1 cellular context compared by ENCODE assay signal in the genomic region with DNA sequence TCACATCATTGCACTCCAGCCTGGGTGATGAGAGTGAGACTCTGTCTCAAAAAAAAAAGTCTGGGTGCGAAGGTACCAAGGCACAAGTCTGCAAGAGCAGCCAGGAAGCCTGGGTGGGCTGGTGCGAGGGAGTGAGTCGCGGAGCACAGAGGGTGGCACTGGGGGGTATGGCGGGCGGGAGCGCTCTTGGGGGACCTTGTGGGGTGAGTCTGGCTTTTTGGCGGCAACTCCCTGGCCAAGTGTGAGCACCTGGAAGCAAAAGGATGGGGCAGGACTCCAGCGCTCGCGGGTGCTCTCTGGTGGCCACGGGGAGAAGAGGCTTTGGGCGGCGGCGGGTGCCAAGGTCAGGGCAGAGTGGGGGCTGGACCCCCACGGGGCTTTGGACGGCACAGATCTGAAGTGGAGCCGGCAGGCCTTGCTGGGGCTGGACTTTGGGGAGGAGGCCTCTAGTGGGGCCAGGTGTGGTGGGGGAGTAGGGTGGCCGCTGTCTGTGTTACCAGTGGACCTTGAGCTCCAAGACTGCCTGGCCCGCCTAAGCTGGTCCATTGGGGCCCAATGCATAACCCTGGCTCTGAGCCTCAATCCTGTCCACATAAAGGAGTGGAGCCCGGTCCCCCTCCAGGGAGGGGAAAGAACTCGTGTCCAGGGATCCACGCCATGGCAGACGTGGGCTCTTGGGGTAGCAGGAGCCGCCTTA.
TF ChIP-seq lines count a peak whose summit lies in the region.

No MANE protein-coding gene starts in this region.

TF ChIP-seq in K562, 482 proteins besides CTCF, POLR2A, EP300 and RAD21 (continues in another document):
- TF ChIP-seq POLR2AphosphoS2 (IDR thresholded peaks at IDR 0.05; ENCODE audit: low read length) (peak; percentile 43; the same call in 1 of the 2 replicates), L3MBTL2 (IDR thresholded peaks at IDR 0.05) (peak; percentile 46), STAT5A (IDR thresholded peaks at IDR 0.05; ENCODE audit: borderline replicate concordance, low read length) (0 out of 2 replicates have a peak, but pooled peaks have one; percentile 12), EWSR1 (IDR thresholded peaks at IDR 0.05; ENCODE audit: borderline replicate concordance, low read depth, partially characterized antibody) (peak; percentile 57), POLR2H (tag; IDR thresholded peaks at IDR 0.05; ENCODE audit: low read depth) (peak; percentile 19; the same call in 1 of the 2 replicates), NR2F6 (CRISPR knock-in tag; IDR thresholded peaks at IDR 0.05) (0 out of 2 replicates have a peak, but pooled peaks have one; percentile 11), ZBTB7A (IDR thresholded peaks at IDR 0.05; ENCODE audit: borderline replicate concordance, control insufficient read depth, low read depth, low read length) (peak; percentile 93), FOXA3 (CRISPR knock-in tag; conservative IDR thresholded peaks at IDR 0.05 in 1 of 2, IDR thresholded peaks at IDR 0.05 in 1 of 2) (0 out of 4 replicates have a peak, but pooled peaks of 1 of the 2 experiments have one; percentile 22), NFIC (IDR thresholded peaks at IDR 0.05) (0 out of 2 replicates have a peak, but pooled peaks have one; percentile 27), RCOR1 (IDR thresholded peaks at IDR 0.05; ENCODE audit: borderline replicate concordance in 1 of 2, low read depth in 2 of 2, low read length in 2 of 2) (peak; percentile 42 to 67; a peak in 2 of 4 replicates), NR4A1 (CRISPR knock-in tag; IDR thresholded peaks at IDR 0.05) (0 out of 2 replicates have a peak, but pooled peaks have one; percentile 31), NR4A1 (tag; IDR thresholded peaks at IDR 0.05) (no peak), ZNF780A (CRISPR knock-in tag; IDR thresholded peaks at IDR 0.05) (0 out of 2 replicates have a peak, but pooled peaks have one; percentile 35), TBL1XR1 (IDR thresholded peaks at IDR 0.05; ENCODE audit: low read length in 2 of 2) (peak in 1 of 2 experiments; percentile 64; a peak in 2 of 4 replicates), FOXO4 (CRISPR knock-in tag; IDR thresholded peaks at IDR 0.05) (peak; percentile 64; the same call in 1 of the 2 replicates), KLF13 (tag; IDR thresholded peaks at IDR 0.05; ENCODE audit: borderline replicate concordance, low read depth) (no peak), MTA3 (IDR thresholded peaks at IDR 0.05; ENCODE audit: borderline replicate concordance) (peak; percentile 19; the same call in 1 of the 2 replicates), XRCC5 (IDR thresholded peaks at IDR 0.05; ENCODE audit: low read depth, low read length) (peak; percentile 67; the same call in 1 of the 2 replicates), NCOR1 (IDR thresholded peaks at IDR 0.05) (peak; percentile 28; the same call in 1 of the 2 replicates), ZNF398 (CRISPR knock-in tag; IDR thresholded peaks at IDR 0.05) (no peak), ZNF561 (CRISPR knock-in tag; conservative IDR thresholded peaks at IDR 0.05) (0 out of 2 replicates have a peak, but pooled peaks have one; percentile 43), POLR2B (IDR thresholded peaks at IDR 0.05; ENCODE audit: low read depth, partially characterized antibody) (peak; percentile 43), RBM14 (IDR thresholded peaks at IDR 0.05; ENCODE audit: borderline replicate concordance, insufficient read depth, low read depth, low read length) (no peak), PRMT5 (CRISPR knock-in tag; IDR thresholded peaks at IDR 0.05) (no peak), CGGBP1 (CRISPR knock-in tag; IDR thresholded peaks at IDR 0.05) (peak; percentile 55; the same call in 1 of the 2 replicates), CHCHD3 (CRISPR knock-in tag; IDR thresholded peaks at IDR 0.05) (no peak), RB1 (IDR thresholded peaks at IDR 0.05; ENCODE audit: low read depth) (peak; percentile 66), MTA2 (IDR thresholded peaks at IDR 0.05; ENCODE audit: low read depth) (no peak), CTBP1 (IDR thresholded peaks at IDR 0.05; ENCODE audit: borderline replicate concordance) (peak; percentile 35; the same call in 1 of the 2 replicates), COPS2 (conservative IDR thresholded peaks at IDR 0.05) (no peak), MBD2 (IDR thresholded peaks at IDR 0.05; ENCODE audit: borderline replicate concordance, low read depth) (0 out of 2 replicates have a peak, but pooled peaks have one; percentile 11), ESRRB (CRISPR knock-in tag; IDR thresholded peaks at IDR 0.05; ENCODE audit: borderline replicate concordance) (peak; percentile 76; the same call in 1 of the 2 replicates), LCOR (CRISPR knock-in tag; IDR thresholded peaks at IDR 0.05) (0 out of 2 replicates have a peak, but pooled peaks have one; percentile 33), ERF (CRISPR knock-in tag; IDR thresholded peaks at IDR 0.05) (peak; percentile 94; the same call in 1 of the 2 replicates), ZNF609 (CRISPR knock-in tag; IDR thresholded peaks at IDR 0.05; ENCODE audit: borderline replicate concordance) (peak; percentile 48; the same call in 1 of the 2 replicates), SIN3A (IDR thresholded peaks at IDR 0.05; ENCODE audit: borderline replicate concordance in 2 of 2, control insufficient read depth in 1 of 2, low read depth in 2 of 2, low read length in 2 of 2) (0 out of 4 replicates have a peak, but pooled peaks of 1 of the 2 experiments have one; percentile 14), ZNF830 (CRISPR knock-in tag; IDR thresholded peaks at IDR 0.05) (peak; percentile 76; the same call in 1 of the 2 replicates), MYNN (IDR thresholded peaks at IDR 0.05) (peak; percentile 71; the same call in 1 of the 2 replicates), MYNN (CRISPR knock-in tag; IDR thresholded peaks at IDR 0.05) (no peak), SUPT5H (IDR thresholded peaks at IDR 0.05) (peak; percentile 16)
- TF ChIP-seq, protein P1, sequence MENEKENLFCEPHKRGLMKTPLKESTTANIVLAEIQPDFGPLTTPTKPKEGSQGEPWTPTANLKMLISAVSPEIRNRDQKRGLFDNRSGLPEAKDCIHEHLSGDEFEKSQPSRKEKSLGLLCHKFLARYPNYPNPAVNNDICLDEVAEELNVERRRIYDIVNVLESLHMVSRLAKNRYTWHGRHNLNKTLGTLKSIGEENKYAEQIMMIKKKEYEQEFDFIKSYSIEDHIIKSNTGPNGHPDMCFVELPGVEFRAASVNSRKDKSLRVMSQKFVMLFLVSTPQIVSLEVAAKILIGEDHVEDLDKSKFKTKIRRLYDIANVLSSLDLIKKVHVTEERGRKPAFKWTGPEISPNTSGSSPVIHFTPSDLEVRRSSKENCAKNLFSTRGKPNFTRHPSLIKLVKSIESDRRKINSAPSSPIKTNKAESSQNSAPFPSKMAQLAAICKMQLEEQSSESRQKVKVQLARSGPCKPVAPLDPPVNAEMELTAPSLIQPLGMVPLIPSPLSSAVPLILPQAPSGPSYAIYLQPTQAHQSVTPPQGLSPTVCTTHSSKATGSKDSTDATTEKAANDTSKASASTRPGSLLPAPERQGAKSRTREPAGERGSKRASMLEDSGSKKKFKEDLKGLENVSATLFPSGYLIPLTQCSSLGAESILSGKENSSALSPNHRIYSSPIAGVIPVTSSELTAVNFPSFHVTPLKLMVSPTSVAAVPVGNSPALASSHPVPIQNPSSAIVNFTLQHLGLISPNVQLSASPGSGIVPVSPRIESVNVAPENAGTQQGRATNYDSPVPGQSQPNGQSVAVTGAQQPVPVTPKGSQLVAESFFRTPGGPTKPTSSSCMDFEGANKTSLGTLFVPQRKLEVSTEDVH (IDR thresholded peaks at IDR 0.05; ENCODE audit: low read depth, partially characterized antibody): peak; percentile 58
- TF ChIP-seq, protein P2, sequence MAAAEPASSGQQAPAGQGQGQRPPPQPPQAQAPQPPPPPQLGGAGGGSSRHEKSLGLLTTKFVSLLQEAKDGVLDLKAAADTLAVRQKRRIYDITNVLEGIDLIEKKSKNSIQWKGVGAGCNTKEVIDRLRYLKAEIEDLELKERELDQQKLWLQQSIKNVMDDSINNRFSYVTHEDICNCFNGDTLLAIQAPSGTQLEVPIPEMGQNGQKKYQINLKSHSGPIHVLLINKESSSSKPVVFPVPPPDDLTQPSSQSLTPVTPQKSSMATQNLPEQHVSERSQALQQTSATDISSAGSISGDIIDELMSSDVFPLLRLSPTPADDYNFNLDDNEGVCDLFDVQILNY (CRISPR knock-in tag; IDR thresholded peaks at IDR 0.05): 0 out of 2 replicates have a peak, but pooled peaks have one; percentile 23
- TF ChIP-seq, protein P3, sequence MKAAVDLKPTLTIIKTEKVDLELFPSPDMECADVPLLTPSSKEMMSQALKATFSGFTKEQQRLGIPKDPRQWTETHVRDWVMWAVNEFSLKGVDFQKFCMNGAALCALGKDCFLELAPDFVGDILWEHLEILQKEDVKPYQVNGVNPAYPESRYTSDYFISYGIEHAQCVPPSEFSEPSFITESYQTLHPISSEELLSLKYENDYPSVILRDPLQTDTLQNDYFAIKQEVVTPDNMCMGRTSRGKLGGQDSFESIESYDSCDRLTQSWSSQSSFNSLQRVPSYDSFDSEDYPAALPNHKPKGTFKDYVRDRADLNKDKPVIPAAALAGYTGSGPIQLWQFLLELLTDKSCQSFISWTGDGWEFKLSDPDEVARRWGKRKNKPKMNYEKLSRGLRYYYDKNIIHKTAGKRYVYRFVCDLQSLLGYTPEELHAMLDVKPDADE (conservative IDR thresholded peaks at IDR 0.05; ENCODE audit: control insufficient read depth, low read depth, low read length): peak; percentile 6; the same call in 1 of the 2 replicates
- TF ChIP-seq, protein P4, sequence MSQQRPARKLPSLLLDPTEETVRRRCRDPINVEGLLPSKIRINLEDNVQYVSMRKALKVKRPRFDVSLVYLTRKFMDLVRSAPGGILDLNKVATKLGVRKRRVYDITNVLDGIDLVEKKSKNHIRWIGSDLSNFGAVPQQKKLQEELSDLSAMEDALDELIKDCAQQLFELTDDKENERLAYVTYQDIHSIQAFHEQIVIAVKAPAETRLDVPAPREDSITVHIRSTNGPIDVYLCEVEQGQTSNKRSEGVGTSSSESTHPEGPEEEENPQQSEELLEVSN (IDR thresholded peaks at IDR 0.05; ENCODE audit: borderline replicate concordance in 1 of 2, extremely low read depth in 1 of 2, insufficient read depth in 1 of 2, insufficient read length in 1 of 2, low read depth in 1 of 2, low read length in 1 of 2, poor library complexity in 1 of 2, severe bottlenecking in 1 of 2): peak; percentile 47 to 87
